Comparison of ENCODE assay signal across 14 cellular contexts in genomic region chr2:211833582-211834279, GRCh38.
DNase-seq lines count a peak whose midpoint lies in the region; ATAC-seq lines count a peak whose summit lies in the region.
"Had no signal": no experiment of that assay in that cellular context is flagged by ENCODE, and none has a peak within 500 bp of the region (broad histone marks: within the 10 kb centered on the region; RNA-seq: fewer than 3 reads in every experiment).

No MANE protein-coding gene starts in this region.

- no peaks in the 10 kb centered on the region for H3K4me1 Mint-ChIP-seq in activated naive CD4-positive, alpha-beta T cell treated with anti-CD3 and anti-CD28 coated beads, Interleukin-2, amount 10 ng/mL, durations not matched to agents 7 days and 5 days
- H3K4me1 Mint-ChIP-seq: CD4-positive, CD25-positive, alpha-beta regulatory T cell; IgD-negative memory B cell had no signal

- ATAC-seq in activated naive CD4-positive, alpha-beta T cell treated with anti-CD3 and anti-CD28 coated beads, Interleukin-2, amount 50 U/mL, for 72 hours, result no peak
- no peak for ATAC-seq in HG02885 (IDR thresholded peaks at IDR 0.05; ENCODE audit: poor library complexity, unreplicated experiment)
- ATAC-seq: HepG2 had no signal

- peak overlapping the region; percentile 24 for H3K27ac Mint-ChIP-seq in activated naive CD4-positive, alpha-beta T cell treated with anti-CD3 and anti-CD28 coated beads, Interleukin-2, amount 10 ng/mL, durations not matched to agents 7 days and 5 days
- H3K27ac Mint-ChIP-seq in activated naive CD4-positive, alpha-beta T cell treated with anti-CD3 and anti-CD28 coated beads, Interleukin-2, amount 50 U/mL, for 72 hours, result no peak overlapping the region
- H3K27ac Mint-ChIP-seq: H9, IgD-negative memory B cell had no signal

- CTCF ChIA-PET in activated naive CD4-positive, alpha-beta T cell treated with anti-CD3 and anti-CD28 coated beads, Interleukin-2, amount 10 ng/mL, durations not matched to agents 7 days and 5 days (lab: Charles Lee), result no interaction called here

- no peaks in the 10 kb centered on the region for H3K27me3 Mint-ChIP-seq in activated naive CD4-positive, alpha-beta T cell treated with anti-CD3 and anti-CD28 coated beads, Interleukin-2, amount 10 ng/mL, durations not matched to agents 7 days and 5 days
- H3K27me3 Mint-ChIP-seq: CD4-positive, CD25-positive, alpha-beta regulatory T cell; IgD-negative memory B cell had no signal

- peak; percentile 37 for DNase-seq in NCI-H2171 treated with DMSO at 0.1 percent for 48 hours (lab: John Stamatoyannopoulos, UW)
- DNase-seq in NCI-H2171 (lab: John Stamatoyannopoulos, UW), result no peak
- DNase-seq in activated naive CD4-positive, alpha-beta T cell treated with anti-CD3 and anti-CD28 coated beads, Interleukin-2, amount 10 ng/mL, durations not matched to agents 7 days and 5 days, result no peak
- no peak for DNase-seq in activated naive CD4-positive, alpha-beta T cell treated with anti-CD3 and anti-CD28 coated beads, Interleukin-2, amount 50 U/mL, for 72 hours (ENCODE audit: low spot score in 2 of 2)
- DNase-seq in NCI-H69 (lab: John Stamatoyannopoulos, UW), result peak; percentile 61
- DNase-seq: ACHN; BE2C; C1 segment of cervical spinal cord; Calu3; CD4-positive, CD25-positive, alpha-beta regulatory T cell; H9 had no signal

- no peaks in the 10 kb centered on the region for H3K36me3 Mint-ChIP-seq in activated naive CD4-positive, alpha-beta T cell treated with anti-CD3 and anti-CD28 coated beads, Interleukin-2, amount 10 ng/mL, durations not matched to agents 7 days and 5 days
- no peaks in the 10 kb centered on the region for H3K36me3 Mint-ChIP-seq in activated naive CD4-positive, alpha-beta T cell treated with anti-CD3 and anti-CD28 coated beads, Interleukin-2, amount 50 U/mL, for 72 hours
- H3K36me3 Mint-ChIP-seq: CD4-positive, CD25-positive, alpha-beta regulatory T cell; IgD-negative memory B cell had no signal

- no peaks in the 10 kb centered on the region for H3K9me3 Mint-ChIP-seq in activated naive CD4-positive, alpha-beta T cell treated with anti-CD3 and anti-CD28 coated beads, Interleukin-2, amount 10 ng/mL, durations not matched to agents 7 days and 5 days
- H3K9me3 Mint-ChIP-seq in activated naive CD4-positive, alpha-beta T cell treated with anti-CD3 and anti-CD28 coated beads, Interleukin-2, amount 50 U/mL, for 72 hours, result peaks cover 5 to 8% of the 10 kb centered on the region in 2 donors
- H3K9me3 Mint-ChIP-seq: H9 had no signal

- no peak overlapping the region for H3K4me3 Mint-ChIP-seq in activated naive CD4-positive, alpha-beta T cell treated with anti-CD3 and anti-CD28 coated beads, Interleukin-2, amount 10 ng/mL, durations not matched to agents 7 days and 5 days
- H3K4me3 Mint-ChIP-seq: CD4-positive, CD25-positive, alpha-beta regulatory T cell; H9; IgD-negative memory B cell had no signal

Comparison
In these comparisons a context has a peak if more than half of its experiments do, and no peak if none do; other contexts are left out.
1. DNase-seq: peak in NCI-H2171 treated with DMSO at 0.1 percent for 48 hours (single experiment) and NCI-H69 (single experiment); none in NCI-H2171 (single experiment), activated naive CD4-positive, alpha-beta T cell treated with anti-CD3 and anti-CD28 coated beads, Interleukin-2, amount 10 ng/mL, durations not matched to agents 7 days and 5 days (single experiment) and activated naive CD4-positive, alpha-beta T cell treated with anti-CD3 and anti-CD28 coated beads, Interleukin-2, amount 50 U/mL, for 72 hours (0 of 2).